18 cellular contexts compared by ENCODE assay signal in the genomic region with DNA sequence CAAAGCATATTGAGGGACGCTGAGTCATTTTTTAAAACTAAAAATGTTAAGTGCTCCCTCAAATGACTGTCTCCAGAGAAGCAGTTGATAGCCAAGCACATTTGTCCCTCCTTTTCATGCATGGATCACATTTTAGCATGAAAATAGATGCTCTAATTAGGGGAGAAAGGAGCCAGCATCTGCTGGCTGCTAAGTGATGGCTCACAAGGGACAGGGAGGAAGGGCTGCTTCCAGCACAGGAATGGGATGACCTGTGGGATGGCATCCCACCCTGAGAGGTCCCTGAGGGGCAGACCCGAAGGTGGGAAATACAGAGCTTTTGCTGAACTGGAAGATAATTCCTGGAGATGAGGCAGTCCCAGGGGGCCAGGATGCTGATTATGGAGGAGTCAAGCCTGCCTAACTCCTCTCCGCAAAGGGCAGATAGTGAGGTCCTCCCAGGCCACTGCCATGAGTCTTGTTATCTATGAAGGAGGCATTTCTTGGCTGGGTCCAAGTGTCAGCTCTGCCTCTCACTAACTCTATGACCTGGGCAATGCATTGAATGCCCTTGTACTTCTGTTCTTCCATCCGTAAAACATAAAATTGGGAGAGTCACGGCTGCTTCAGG.
"Had no signal": no experiment of that assay in that cellular context is flagged by ENCODE, and none has a peak within 500 bp of the region (broad histone marks: within the 10 kb centered on the region; RNA-seq: fewer than 3 reads in every experiment).

No MANE protein-coding gene starts in this region.

- H3K4me3 Mint-ChIP-seq: brain; central memory CD8-positive, alpha-beta T cell; natural killer cell treated with Interleukin-12 subunit alpha and Interleukin-12 subunit beta and Interleukin-15 and Interleukin-18, amount 100 ng/mL, for 72 hours; T-cell; type B pancreatic cell had no signal

- H3K4me3 ChIP-seq: prostate gland, suprapubic skin had no signal

- H3K4me1 Mint-ChIP-seq: central memory CD8-positive, alpha-beta T cell; T-cell had no signal

- H3K4me1 ChIP-seq: prostate gland, suprapubic skin had no signal

- H3K9me3 ChIP-seq: prostate gland, suprapubic skin had no signal

- DNase-seq: activated CD4-positive, alpha-beta T cell treated with anti-CD3 and anti-CD28 coated beads for 48 hours; activated effector memory CD4-positive, alpha-beta T cell treated with Interleukin-2 at 50 U/mL for 16 hours; amniotic stem cell; dermis blood vessel endothelial cell; mammary epithelial cell; occipital lobe; stimulated activated CD4-positive, alpha-beta T cell treated with anti-CD3 and anti-CD28 coated beads, Interleukin-2, amount 100 ng/mL, for 24 hours; stimulated activated naive CD4-positive, alpha-beta T cell; T-cell had no signal

- H3K9me3 Mint-ChIP-seq: activated naive CD4-positive, alpha-beta T cell treated with anti-CD3 and anti-CD28 coated beads, Interleukin-2, amount 50 U/mL, for 72 hours; central memory CD8-positive, alpha-beta T cell; natural killer cell treated with Interleukin-12 subunit alpha and Interleukin-12 subunit beta and Interleukin-15 and Interleukin-18, amount 100 ng/mL, for 72 hours; T-cell; type B pancreatic cell had no signal

- ATAC-seq: activated naive CD4-positive, alpha-beta T cell treated with anti-CD3 and anti-CD28 coated beads, Interleukin-2, amount 50 U/mL, for 72 hours; sciatic nerve; T-cell had no signal

- H3K27me3 Mint-ChIP-seq: type B pancreatic cell had no signal

- H3K27ac ChIP-seq: prostate gland, suprapubic skin, VCaP had no signal

- H3K27me3 ChIP-seq: suprapubic skin had no signal

- H3K36me3 ChIP-seq: prostate gland, suprapubic skin had no signal

- H3K36me3 Mint-ChIP-seq: activated naive CD4-positive, alpha-beta T cell treated with anti-CD3 and anti-CD28 coated beads, Interleukin-2, amount 50 U/mL, for 72 hours; brain; natural killer cell treated with Interleukin-12 subunit alpha and Interleukin-12 subunit beta and Interleukin-15 and Interleukin-18, amount 100 ng/mL, for 72 hours; T-cell; type B pancreatic cell had no signal

- H3K27ac Mint-ChIP-seq: activated naive CD4-positive, alpha-beta T cell treated with anti-CD3 and anti-CD28 coated beads, Interleukin-2, amount 50 U/mL, for 72 hours; natural killer cell treated with Interleukin-12 subunit alpha and Interleukin-12 subunit beta and Interleukin-15 and Interleukin-18, amount 100 ng/mL, for 72 hours; T-cell; type B pancreatic cell had no signal
